16 cellular contexts compared by ENCODE assay signal in genomic region chr5:44953078-44953477, GRCh38.
DNase-seq lines count a peak whose midpoint lies in the region; ATAC-seq lines count a peak whose summit lies in the region.
"Had no signal": no experiment of that assay in that cellular context is flagged by ENCODE, and none has a peak within 500 bp of the region (broad histone marks: within the 10 kb centered on the region; RNA-seq: fewer than 3 reads in every experiment).

No MANE protein-coding gene starts in this region.

- DNase-seq in activated T-cell treated with anti-CD3 and anti-CD28 coated beads, Interleukin-2, amount 50 U/mL, for 4 hours, result no peak
- DNase-seq in activated T-cell treated with anti-CD3 and anti-CD28 coated beads, Interleukin-2, amount 50 U/mL, for 48 hours, result no peak
- peak; percentile 26 for DNase-seq in astrocyte of the hippocampus (ENCODE audit: low read depth, low spot score)
- no peak for DNase-seq in stimulated activated effector memory CD8-positive, alpha-beta T cell treated with anti-CD3 and anti-CD28 coated beads, Interleukin-12 subunit alpha, Interleukin-12 subunit beta, amount 100 ng/mL, for 72 hours (ENCODE audit: low spot score in 2 of 2)
- DNase-seq in stimulated activated naive CD8-positive, alpha-beta T cell treated with anti-CD3 and anti-CD28 coated beads, Interleukin-15, Interleukin-2, amounts not matched to agents 100 U/mL and 50 U/mL, for 24 hours, result no peak
- DNase-seq in effector memory CD4-positive, alpha-beta T cell, result no peak
- DNase-seq: CD4-positive, alpha-beta T cell; CD8-positive, alpha-beta T cell; DMS79 treated with DMSO at 0.1 percent for 48 hours; GF-D8 had no signal

- no peak overlapping the region for H3K4me3 ChIP-seq in effector memory CD4-positive, alpha-beta T cell (ENCODE audit: insufficient read depth, low read depth, low read length, poor library complexity, severe bottlenecking)
- H3K4me3 ChIP-seq: A549; BLaER1 treated with 17β-estradiol and CSF1 and Interleukin-3, amounts not matched to agents 10 nM and 100 nM had no signal

- no peak overlapping the region for H3K27ac ChIP-seq in effector memory CD4-positive, alpha-beta T cell (ENCODE audit: insufficient read depth, low read length, poor library complexity, severe bottlenecking)
- H3K27ac ChIP-seq: 22Rv1; A549; BLaER1 treated with 17β-estradiol and CSF1 and Interleukin-3, amounts not matched to agents 10 nM and 100 nM; C4-2B had no signal

- peak; percentile 34 to 61 for ATAC-seq in activated T-cell treated with anti-CD3 and anti-CD28 coated beads, Interleukin-2, amount 50 U/mL, for 4 hours
- ATAC-seq in stimulated activated effector memory CD8-positive, alpha-beta T cell treated with anti-CD3 and anti-CD28 coated beads, Interleukin-12 subunit alpha, Interleukin-12 subunit beta, amount 100 ng/mL, for 72 hours, result peak; percentile 40
- ATAC-seq in stimulated activated naive CD8-positive, alpha-beta T cell treated with anti-CD3 and anti-CD28 coated beads, Interleukin-15, Interleukin-2, amounts not matched to agents 100 U/mL and 50 U/mL, for 24 hours, result no peak
- ATAC-seq: CD8-positive, alpha-beta T cell had no signal

- no peaks in the 10 kb centered on the region for H3K27me3 Mint-ChIP-seq in activated T-cell treated with anti-CD3 and anti-CD28 coated beads, Interleukin-2, amount 50 U/mL, for 4 hours (ENCODE audit: low read depth)
- H3K27me3 Mint-ChIP-seq: B cell; CD4-positive, alpha-beta T cell had no signal

- no peaks in the 10 kb centered on the region for H3K36me3 ChIP-seq in effector memory CD4-positive, alpha-beta T cell (ENCODE audit: control insufficient read depth, insufficient read depth, low read length)
- H3K36me3 ChIP-seq: BLaER1 treated with 17β-estradiol and CSF1 and Interleukin-3, amounts not matched to agents 10 nM and 100 nM had no signal

- H3K4me1 ChIP-seq in effector memory CD4-positive, alpha-beta T cell (ENCODE audit: control insufficient read depth, insufficient read depth, low read length, poor library complexity, severe bottlenecking), result no peaks in the 10 kb centered on the region
- H3K4me1 ChIP-seq: A549; BLaER1 treated with 17β-estradiol and CSF1 and Interleukin-3, amounts not matched to agents 10 nM and 100 nM; Caco-2 had no signal

- H3K9me3 Mint-ChIP-seq in activated T-cell treated with anti-CD3 and anti-CD28 coated beads, Interleukin-2, amount 50 U/mL, for 4 hours, result no peaks in the 10 kb centered on the region
- H3K9me3 Mint-ChIP-seq in stimulated activated effector memory CD8-positive, alpha-beta T cell treated with anti-CD3 and anti-CD28 coated beads, Interleukin-12 subunit alpha, Interleukin-12 subunit beta, amount 100 ng/mL, for 72 hours, result no peaks in the 10 kb centered on the region
- H3K9me3 Mint-ChIP-seq: CD8-positive, alpha-beta T cell had no signal

- H3K4me1 Mint-ChIP-seq in activated T-cell treated with anti-CD3 and anti-CD28 coated beads, Interleukin-2, amount 50 U/mL, for 4 hours (ENCODE audit: low read depth), result no peaks in the 10 kb centered on the region
- H3K4me1 Mint-ChIP-seq in stimulated activated effector memory CD8-positive, alpha-beta T cell treated with anti-CD3 and anti-CD28 coated beads, Interleukin-12 subunit alpha, Interleukin-12 subunit beta, amount 100 ng/mL, for 72 hours, result no peaks in the 10 kb centered on the region
- H3K4me1 Mint-ChIP-seq: B cell had no signal

- H3K27me3 ChIP-seq in effector memory CD4-positive, alpha-beta T cell (replicated peaks; ENCODE audit: control insufficient read depth, insufficient read depth, low read length, poor library complexity, severe bottlenecking), result no peaks in the 10 kb centered on the region
- H3K27me3 ChIP-seq: BLaER1 treated with 17β-estradiol and CSF1 and Interleukin-3, amounts not matched to agents 10 nM and 100 nM had no signal

- no peak overlapping the region for H3K4me3 Mint-ChIP-seq in activated T-cell treated with anti-CD3 and anti-CD28 coated beads, Interleukin-2, amount 50 U/mL, for 4 hours
- H3K4me3 Mint-ChIP-seq in stimulated activated effector memory CD8-positive, alpha-beta T cell treated with anti-CD3 and anti-CD28 coated beads, Interleukin-12 subunit alpha, Interleukin-12 subunit beta, amount 100 ng/mL, for 72 hours, result no peak overlapping the region
- H3K4me3 Mint-ChIP-seq: B cell; CD4-positive, alpha-beta T cell; CD8-positive, alpha-beta T cell had no signal

- no peaks in the 10 kb centered on the region for H3K9me3 ChIP-seq in effector memory CD4-positive, alpha-beta T cell (ENCODE audit: control insufficient read depth, low read length)
- H3K9me3 ChIP-seq: A549; BLaER1 treated with 17β-estradiol and CSF1 and Interleukin-3, amounts not matched to agents 10 nM and 100 nM; Caco-2 had no signal

- H3K36me3 Mint-ChIP-seq in activated T-cell treated with anti-CD3 and anti-CD28 coated beads, Interleukin-2, amount 50 U/mL, for 4 hours (ENCODE audit: insufficient read depth), result no peaks in the 10 kb centered on the region
- no peaks in the 10 kb centered on the region for H3K36me3 Mint-ChIP-seq in stimulated activated effector memory CD8-positive, alpha-beta T cell treated with anti-CD3 and anti-CD28 coated beads, Interleukin-12 subunit alpha, Interleukin-12 subunit beta, amount 100 ng/mL, for 72 hours
- H3K36me3 Mint-ChIP-seq: CD8-positive, alpha-beta T cell had no signal

- H3K27ac Mint-ChIP-seq in stimulated activated effector memory CD8-positive, alpha-beta T cell treated with anti-CD3 and anti-CD28 coated beads, Interleukin-12 subunit alpha, Interleukin-12 subunit beta, amount 100 ng/mL, for 72 hours, result no peak overlapping the region
- H3K27ac Mint-ChIP-seq: B cell; CD4-positive, alpha-beta T cell; CD8-positive, alpha-beta T cell had no signal
